ENCODE assay signal across 8 cellular contexts in genomic region chr1:150696151-150696550, GRCh38. TPM values are rescaled to one million over a fixed set of nuclear protein-coding genes. Genes with fewer than 3 reads are reported as not detected.
DNase-seq lines count a peak whose midpoint lies in the region; ATAC-seq and TF ChIP-seq lines count a peak whose summit lies in the region.

No MANE protein-coding gene starts in this region.

- H3K9me3 ChIP-seq in iPS-20b (ENCODE audit: insufficient read depth, low read depth, low read length) (no peaks in the 10 kb centered on the region), testis (no peaks in the 10 kb centered on the region)

- no peak for ATAC-seq in activated CD8-positive, alpha-beta T cell treated with anti-CD3 and anti-CD28 coated beads for 36 hours
- ATAC-seq in GM19455 (IDR thresholded peaks at IDR 0.05; ENCODE audit: unreplicated experiment) = no peak

- DNase-seq in activated CD4-positive, alpha-beta T cell treated with anti-CD3 and anti-CD28 coated beads, Interleukin-2, amount 10 ng/mL, durations not matched to agents 24 days and 14 days = no peak
- no peak for DNase-seq in activated CD4-positive, alpha-beta T cell treated with anti-CD3 and anti-CD28 coated beads, Interleukin-2, amount 50 U/mL, for 4 hours
- DNase-seq in activated CD8-positive, alpha-beta T cell treated with anti-CD3 and anti-CD28 coated beads for 36 hours = no peak
- no peak for DNase-seq in testis
- DNase-seq in germinal center (ENCODE audit: low spot score) = no peak
- DNase-seq in medulla oblongata (ENCODE audit: extremely low spot score) = no peak

- H3K4me3 ChIP-seq in iPS-20b (ENCODE audit: low read length) (peak overlapping the region; percentile 84), testis (peak overlapping the region; percentile 59 to 72)

- H3K9me3 Mint-ChIP-seq in activated CD4-positive, alpha-beta T cell treated with anti-CD3 and anti-CD28 coated beads, Interleukin-2, amount 10 ng/mL, durations not matched to agents 24 days and 14 days = no peaks in the 10 kb centered on the region
- no peaks in the 10 kb centered on the region for H3K9me3 Mint-ChIP-seq in activated CD8-positive, alpha-beta T cell treated with anti-CD3 and anti-CD28 coated beads for 36 hours

- no peak for TF ChIP-seq POLR2A in testis (IDR thresholded peaks at IDR 0.05)

- H3K27me3 ChIP-seq in iPS-20b (ENCODE audit: insufficient read depth, low read length) (no peaks in the 10 kb centered on the region), testis (no peaks in the 10 kb centered on the region)

- POLR2A ChIA-PET in activated CD8-positive, alpha-beta T cell treated with anti-CD3 and anti-CD28 coated beads for 36 hours (lab: Charles Lee) = interaction anchor here (1.0 to 1.4 kb wide), 2 partner anchors 128 to 277 kb away, joined by 3 to 5 read pairs; no protein-coding TSS in a partner anchor

- 0 out of 2 replicates have a peak, but pooled peaks cover 3% of the 10 kb centered on the region for H3K4me1 ChIP-seq in iPS-20b (ENCODE audit: insufficient read depth, low read length)
- H3K4me1 ChIP-seq in testis = peaks cover 10% of the 10 kb centered on the region

- CTCF ChIA-PET in activated CD8-positive, alpha-beta T cell treated with anti-CD3 and anti-CD28 coated beads for 36 hours (lab: Charles Lee) = interaction anchor here (1.0 to 2.6 kb wide), 4 partner anchors 10 to 300 kb away, joined by 3 to 14 read pairs (median 6); no protein-coding TSS in a partner anchor

- peaks cover 9% of the 10 kb centered on the region for H3K27me3 Mint-ChIP-seq in activated CD4-positive, alpha-beta T cell treated with anti-CD3 and anti-CD28 coated beads, Interleukin-2, amount 10 ng/mL, durations not matched to agents 24 days and 14 days
- H3K27me3 Mint-ChIP-seq in activated CD8-positive, alpha-beta T cell treated with anti-CD3 and anti-CD28 coated beads for 36 hours = peaks cover 1% of the 10 kb centered on the region

- peak overlapping the region; percentile 90 for H3K4me3 Mint-ChIP-seq in activated CD4-positive, alpha-beta T cell treated with anti-CD3 and anti-CD28 coated beads, Interleukin-2, amount 10 ng/mL, durations not matched to agents 24 days and 14 days
- peak overlapping the region; percentile 94 for H3K4me3 Mint-ChIP-seq in activated CD8-positive, alpha-beta T cell treated with anti-CD3 and anti-CD28 coated beads for 36 hours

- H3K36me3 ChIP-seq in iPS-20b (ENCODE audit: insufficient read depth, low read depth, low read length) = peaks cover 36% of the 10 kb centered on the region
- no peaks in the 10 kb centered on the region for H3K36me3 ChIP-seq in testis (ENCODE audit: low read depth, missing control alignments)

- H3K9ac ChIP-seq in iPS-20b (ENCODE audit: low read depth, low read length) = peak overlapping the region; percentile 73; the same call in 1 of the 2 replicates

- H3K27ac ChIP-seq in iPS-20b (ENCODE audit: low read length) (no peak overlapping the region), testis (no peak overlapping the region)

- H3K36me3 Mint-ChIP-seq in activated CD4-positive, alpha-beta T cell treated with anti-CD3 and anti-CD28 coated beads, Interleukin-2, amount 10 ng/mL, durations not matched to agents 24 days and 14 days (ENCODE audit: low read depth) = peaks cover 19% of the 10 kb centered on the region
- peaks cover 7% of the 10 kb centered on the region for H3K36me3 Mint-ChIP-seq in activated CD8-positive, alpha-beta T cell treated with anti-CD3 and anti-CD28 coated beads for 36 hours (ENCODE audit: low read depth)

- peak overlapping the region; percentile 27 for H3K27ac Mint-ChIP-seq in activated CD4-positive, alpha-beta T cell treated with anti-CD3 and anti-CD28 coated beads, Interleukin-2, amount 10 ng/mL, durations not matched to agents 24 days and 14 days
- peak overlapping the region; percentile 6 for H3K27ac Mint-ChIP-seq in activated CD8-positive, alpha-beta T cell treated with anti-CD3 and anti-CD28 coated beads for 36 hours

- no peak for TF ChIP-seq CTCF in activated CD8-positive, alpha-beta T cell treated with anti-CD3 and anti-CD28 coated beads for 36 hours (IDR thresholded peaks at IDR 0.05)
- TF ChIP-seq CTCF in testis (IDR thresholded peaks at IDR 0.05) = no peak

- WGBS in testis, 2 donors = 9 to 17% methylated on average over 1 of the region's 1 CpG

- peaks cover 19% of the 10 kb centered on the region for H3K4me1 Mint-ChIP-seq in activated CD4-positive, alpha-beta T cell treated with anti-CD3 and anti-CD28 coated beads, Interleukin-2, amount 10 ng/mL, durations not matched to agents 24 days and 14 days
- peaks cover 17% of the 10 kb centered on the region for H3K4me1 Mint-ChIP-seq in activated CD8-positive, alpha-beta T cell treated with anti-CD3 and anti-CD28 coated beads for 36 hours (ENCODE audit: low read depth)

- intact Hi-C loops in activated CD4-positive, alpha-beta T cell treated with anti-CD3 and anti-CD28 coated beads, Interleukin-2, amount 10 ng/mL, durations not matched to agents 24 days and 14 days (cut with micrococcal nuclease) = loop anchor here (2.0 to 5.0 kb wide), 4 partner anchors 69 to 227 kb away; partner anchors contain the start of genes CTSS and MCL1
- intact Hi-C loops in activated CD8-positive, alpha-beta T cell treated with anti-CD3 and anti-CD28 coated beads for 36 hours (cut with micrococcal nuclease) = loop anchor here (10.0 kb wide), 1 partner anchor 131 kb away; no protein-coding TSS in a partner anchor
- intact Hi-C loops in testis (cut with DNase I; ENCODE audit: low total_unique reads) = no loop called here

RNA-seq across cellular contexts. Expression of gene GOLPH3L, which starts 0.8 kb away (rescaled TPM):
- total RNA-seq in activated CD4-positive, alpha-beta T cell treated with anti-CD3 and anti-CD28 coated beads, Interleukin-2, amount 10 ng/mL, durations not matched to agents 24 days and 14 days = 19.6 and 19.8 TPM in 2 replicates
- total RNA-seq in activated CD8-positive, alpha-beta T cell treated with anti-CD3 and anti-CD28 coated beads for 36 hours = 10 to 100 TPM; 15.8 to 16.9 TPM
- 10 to 100 TPM; 18.7 to 19.9 TPM for total RNA-seq in testis
- polyA plus RNA-seq in testis (ENCODE audit: insufficient read depth, low read depth, low replicate concordance) = 26.8 TPM

RNA-seq across cellular contexts. Expression of gene HORMAD1, which starts 24.5 kb away (rescaled TPM):
- not detected in 2 replicates for total RNA-seq in activated CD4-positive, alpha-beta T cell treated with anti-CD3 and anti-CD28 coated beads, Interleukin-2, amount 10 ng/mL, durations not matched to agents 24 days and 14 days
- total RNA-seq in activated CD8-positive, alpha-beta T cell treated with anti-CD3 and anti-CD28 coated beads for 36 hours = not detected
- total RNA-seq in testis = 10 to 100 TPM; 56.6 to 89.9 TPM
- polyA plus RNA-seq in testis (ENCODE audit: insufficient read depth, low read depth, low replicate concordance) = 164 TPM

Comparison
In these comparisons a context has a peak if more than half of its experiments do, and no peak if none do; other contexts are left out.
1. RNA of gene HORMAD1, which starts 24.5 kb away (total RNA-seq): 56.6 to 89.9 TPM in testis; not detected in activated CD4-positive, alpha-beta T cell treated with anti-CD3 and anti-CD28 coated beads, Interleukin-2, amount 10 ng/mL, durations not matched to agents 24 days and 14 days and not detected in activated CD8-positive, alpha-beta T cell treated with anti-CD3 and anti-CD28 coated beads for 36 hours; every median in the first group is over 10 times any median in the second.